Comparison of ENCODE assay signal across 13 cellular contexts in genomic region chr22:22471104-22471503, GRCh38. TPM values are rescaled to one million over a fixed set of nuclear protein-coding genes. Genes with fewer than 3 reads are reported as not detected.
"Had no signal": no experiment of that assay in that cellular context is flagged by ENCODE, and none has a peak within 500 bp of the region (broad histone marks: within the 10 kb centered on the region; RNA-seq: fewer than 3 reads in every experiment).

No MANE protein-coding gene starts in this region.

RNA-seq across cellular contexts. Expression of gene ZNF280A, which starts 49.0 kb away (rescaled TPM):
- total RNA-seq: activated B cell treated with CpG ODN at 0.5 μM for 24 hours; activated CD4-positive, alpha-beta memory T cell treated with anti-CD3 and anti-CD28 coated beads for 36 hours; activated CD4-positive, alpha-beta memory T cell treated with anti-CD3 and anti-CD28 coated beads, Interleukin-2, amount 10 ng/mL, durations not matched to agents 7 days and 5 days; activated CD4-positive, alpha-beta T cell treated with anti-CD3 and anti-CD28 coated beads for 36 hours; activated CD4-positive, alpha-beta T cell treated with anti-CD3 and anti-CD28 coated beads, Interleukin-2, amount 10 ng/mL, durations not matched to agents 24 days and 14 days; activated CD4-positive, alpha-beta T cell treated with anti-CD3 and anti-CD28 coated beads, Interleukin-2, amount 10 ng/mL, durations not matched to agents 7 days and 5 days; activated CD8-positive, alpha-beta memory T cell treated with anti-CD3 and anti-CD28 coated beads for 36 hours; activated CD8-positive, alpha-beta memory T cell treated with anti-CD3 and anti-CD28 coated beads, Interleukin-2, amount 10 ng/mL, durations not matched to agents 7 days and 5 days; activated CD8-positive, alpha-beta T cell treated with anti-CD3 and anti-CD28 coated beads for 36 hours; activated CD8-positive, alpha-beta T cell treated with anti-CD3 and anti-CD28 coated beads, Interleukin-2, amount 10 ng/mL, durations not matched to agents 7 days and 5 days; T-helper 1 cell treated with Interleukin-12 subunit alpha and Interleukin-12 subunit beta and Interleukin-4 antibody, amounts not matched to agents 30 ng/mL and 1 ng/mL, for 36 hours; T-helper 17 cell; T-helper 2 cell treated with Interferon-gamma antibody and Interleukin-4, amounts not matched to agents 100 ng/mL and 5 ng/mL, for 36 hours had no signal
